Comparison of ENCODE assay signal across 20 cellular contexts in the genomic region with DNA sequence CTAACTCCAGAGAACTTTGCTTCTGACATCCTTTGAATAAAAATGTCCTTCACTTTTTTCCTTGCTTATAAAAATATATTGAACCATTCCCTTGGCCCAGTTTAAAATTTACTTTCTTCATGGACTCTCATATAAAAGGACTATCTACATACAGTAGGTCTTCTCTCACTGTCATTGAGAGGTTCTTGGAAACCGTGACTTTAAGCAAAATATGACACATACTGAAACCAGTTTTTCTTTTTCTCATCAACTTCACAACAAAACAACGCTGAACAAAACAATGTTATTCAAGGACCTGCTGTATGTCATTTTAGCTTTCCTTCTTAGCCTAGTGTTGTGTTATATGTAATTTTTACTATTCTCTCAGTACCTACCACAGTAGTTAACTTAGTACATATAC.
DNase-seq lines count a peak whose midpoint lies in the region; ATAC-seq, FAIRE-seq and TF ChIP-seq lines count a peak whose summit lies in the region.
"Had no signal": no experiment of that assay in that cellular context is flagged by ENCODE, and none has a peak within 500 bp of the region (broad histone marks: within the 10 kb centered on the region; RNA-seq: fewer than 3 reads in every experiment).

No MANE protein-coding gene starts in this region.

- H3K27ac ChIP-seq in GM12878 (ENCODE audit: control insufficient read depth, insufficient read depth) (no peak overlapping the region), body of pancreas (no peak overlapping the region)

- no peaks in the 10 kb centered on the region for H4K20me1 ChIP-seq in GM12878 (ENCODE audit: control insufficient read depth, insufficient read depth)

- in situ Hi-C loops in GM12878 (cut with MboI): no loop called here

- H3K27me3 ChIP-seq in GM12878 (replicated peaks in 1 of 2; ENCODE audit: control insufficient read depth in 2 of 2, insufficient read depth in 2 of 2, low read length in 1 of 2) (no peaks in the 10 kb centered on the region), body of pancreas (no peaks in the 10 kb centered on the region)
- H3K27me3 ChIP-seq: BE2C had no signal

- TF ChIP-seq POLR2A in GM12878 (IDR thresholded peaks at IDR 0.05; ENCODE audit: low read depth, low read length): no peak
- TF ChIP-seq POLR2A in body of pancreas (IDR thresholded peaks at IDR 0.05): no peak

- no peak for TF ChIP-seq RAD21 in GM12878 (IDR thresholded peaks at IDR 0.05; ENCODE audit: insufficient read depth, low read depth, low read length)

- no peak overlapping the region for H2AFZ ChIP-seq in GM12878 (ENCODE audit: control insufficient read depth, low read depth, low read length)

- ATAC-seq in GM18868 (IDR thresholded peaks at IDR 0.05; ENCODE audit: unreplicated experiment): peak; percentile 44
- peak; percentile 58 for ATAC-seq in HG03432 (IDR thresholded peaks at IDR 0.05; ENCODE audit: unreplicated experiment)
- ATAC-seq in GM12878: peak; percentile 24; the same call in 1 of the 3 replicates
- no peak for ATAC-seq in body of pancreas
- ATAC-seq in GM21367 (IDR thresholded peaks at IDR 0.05; ENCODE audit: unreplicated experiment): no peak
- ATAC-seq: HCT116 had no signal

- no peak overlapping the region for H3K9ac ChIP-seq in GM12878 (ENCODE audit: control insufficient read depth, insufficient read depth, low read length)

- H3K4me1 ChIP-seq in GM12878 (ENCODE audit: control insufficient read depth, insufficient read depth, low read length): no peaks in the 10 kb centered on the region
- no peaks in the 10 kb centered on the region for H3K4me1 ChIP-seq in body of pancreas
- H3K4me1 ChIP-seq: BE2C had no signal

- no peaks in the 10 kb centered on the region for H3K36me3 ChIP-seq in GM12878 (ENCODE audit: control insufficient read depth in 2 of 2, insufficient read depth in 2 of 2, low read length in 1 of 2)
- H3K36me3 ChIP-seq in body of pancreas (replicated peaks in 1 of 2; ENCODE audit: insufficient read depth in 1 of 2, low read depth in 2 of 2): no peaks in the 10 kb centered on the region
- H3K36me3 ChIP-seq: BE2C had no signal

- CTCF ChIA-PET in GM12878 (lab: Yijun Ruan, JAX): interaction anchor here (1.3 kb wide), 1 partner anchor 13 kb away, joined by 3 read pairs; no protein-coding TSS in a partner anchor

- WGBS in GM12878 (ENCODE audit: insufficient coverage, insufficient replicate concordance, low lambda C conversion rate, missing lambda C conversion rate): 5% methylated on average over 2 of the region's 2 CpGs
- 42 to 45% methylated on average over 2 of the region's 2 CpGs for WGBS in body of pancreas, 2 donors

- RAD21 ChIA-PET in GM12878 (lab: Charles Lee; ENCODE audit: unreplicated experiment): no interaction called here

- H3K79me2 ChIP-seq in GM12878 (ENCODE audit: control insufficient read depth, insufficient read depth, low read length): no peaks in the 10 kb centered on the region

- SMC1A ChIA-PET in GM12878 (lab: Charles Lee; ENCODE audit: uncharacterized antibody, unreplicated experiment): no interaction called here

- H3K9me3 ChIP-seq in GM12878 (replicated peaks; ENCODE audit: control insufficient read depth, insufficient read depth, low read length) (no peaks in the 10 kb centered on the region), body of pancreas (no peaks in the 10 kb centered on the region)
- H3K9me3 ChIP-seq: BE2C had no signal

- no peak for TF ChIP-seq EP300 in GM12878 (IDR thresholded peaks at IDR 0.05; ENCODE audit: borderline replicate concordance in 1 of 2, control insufficient read depth in 1 of 2, low read depth in 2 of 2, low read length in 2 of 2)

- peak; percentile 72 for FAIRE-seq in GM12878 (lab: Jason Lieb, UNC)
- FAIRE-seq: A204.1, D721Med, G401.6 had no signal

- TF ChIP-seq CTCF in GM12878 (IDR thresholded peaks at IDR 0.05 in 2 of 3, conservative IDR thresholded peaks at IDR 0.05 in 1 of 3; ENCODE audit: control insufficient read depth in 2 of 3, extremely low read depth in 1 of 3, insufficient read depth in 1 of 3, low read depth in 3 of 3, low read length in 3 of 3): no peak
- TF ChIP-seq CTCF in body of pancreas (IDR thresholded peaks at IDR 0.05): no peak

- intact Hi-C loops in GM12878 (cut with micrococcal nuclease; ENCODE audit: unreplicated experiment): no loop called here
- intact Hi-C loops in body of pancreas (cut with DNase I): no loop called here

- no peak overlapping the region for H3K4me3 ChIP-seq in GM12878
- H3K4me3 ChIP-seq in body of pancreas: no peak overlapping the region

- POLR2A ChIA-PET in GM12878 (lab: Charles Lee): no interaction called here

- no peak for DNase-seq in GM12878 (ENCODE audit: low read depth, low spot score)
- no peak for DNase-seq in body of pancreas
- no peak for DNase-seq in 8988T
- DNase-seq: ACHN; BE2C; C1 segment of cervical spinal cord; CD4-positive, CD25-positive, alpha-beta regulatory T cell; CD8-positive, alpha-beta memory T cell; COR-L47; GOT3; H7; Kasumi-1; KG1 had no signal

- BruUV-seq in GM12878 (replicated peaks; lab: Mats Ljungman, UMichigan): no TSS peak

- no peak overlapping the region for H3K4me2 ChIP-seq in GM12878 (ENCODE audit: control insufficient read depth, insufficient read depth)

TF ChIP-seq in GM12878, 131 proteins besides CTCF, POLR2A, EP300 and RAD21:
- TF ChIP-seq SIX5 (IDR thresholded peaks at IDR 0.05; ENCODE audit: low read depth, low read length, severe bottlenecking) (no peak), CHD2 (IDR thresholded peaks at IDR 0.05; ENCODE audit: borderline replicate concordance, low read depth, low read length) (no peak), ZNF274 (IDR thresholded peaks at IDR 0.05; ENCODE audit: insufficient read depth, insufficient read length) (no peak), MTA2 (IDR thresholded peaks at IDR 0.05; ENCODE audit: low read depth) (no peak), RBBP5 (conservative IDR thresholded peaks at IDR 0.05) (no peak), PAX8 (IDR thresholded peaks at IDR 0.05) (no peak), STAT3 (IDR thresholded peaks at IDR 0.05; ENCODE audit: low read depth, low read length) (no peak), MXI1 (IDR thresholded peaks at IDR 0.05; ENCODE audit: low read depth, low read length) (no peak), PAX5 (IDR thresholded peaks at IDR 0.05; ENCODE audit: borderline replicate concordance, low read depth, low read length) (no peak), BCL11A (IDR thresholded peaks at IDR 0.05; ENCODE audit: low read depth, low read length) (no peak), ZNF24 (IDR thresholded peaks at IDR 0.05) (no peak), LARP7 (IDR thresholded peaks at IDR 0.05) (no peak), PRDM15 (CRISPR knock-in tag; IDR thresholded peaks at IDR 0.05) (no peak)
- TF ChIP-seq, protein P1, sequence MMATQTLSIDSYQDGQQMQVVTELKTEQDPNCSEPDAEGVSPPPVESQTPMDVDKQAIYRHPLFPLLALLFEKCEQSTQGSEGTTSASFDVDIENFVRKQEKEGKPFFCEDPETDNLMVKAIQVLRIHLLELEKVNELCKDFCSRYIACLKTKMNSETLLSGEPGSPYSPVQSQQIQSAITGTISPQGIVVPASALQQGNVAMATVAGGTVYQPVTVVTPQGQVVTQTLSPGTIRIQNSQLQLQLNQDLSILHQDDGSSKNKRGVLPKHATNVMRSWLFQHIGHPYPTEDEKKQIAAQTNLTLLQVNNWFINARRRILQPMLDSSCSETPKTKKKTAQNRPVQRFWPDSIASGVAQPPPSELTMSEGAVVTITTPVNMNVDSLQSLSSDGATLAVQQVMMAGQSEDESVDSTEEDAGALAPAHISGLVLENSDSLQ (IDR thresholded peaks at IDR 0.05): no peak
- TF ChIP-seq, protein P2, sequence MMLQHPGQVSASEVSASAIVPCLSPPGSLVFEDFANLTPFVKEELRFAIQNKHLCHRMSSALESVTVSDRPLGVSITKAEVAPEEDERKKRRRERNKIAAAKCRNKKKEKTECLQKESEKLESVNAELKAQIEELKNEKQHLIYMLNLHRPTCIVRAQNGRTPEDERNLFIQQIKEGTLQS (IDR thresholded peaks at IDR 0.05; ENCODE audit: borderline replicate concordance, extremely low read depth, low read depth, low read length): no peak

Comparison
In these comparisons a context has a peak if more than half of its experiments do, and no peak if none do; other contexts are left out.
1. ATAC-seq: peak in GM18868 (single experiment), HG03432 (single experiment) and GM12878 (single experiment); none in body of pancreas (single experiment) and GM21367 (single experiment).